In the genomic region with DNA sequence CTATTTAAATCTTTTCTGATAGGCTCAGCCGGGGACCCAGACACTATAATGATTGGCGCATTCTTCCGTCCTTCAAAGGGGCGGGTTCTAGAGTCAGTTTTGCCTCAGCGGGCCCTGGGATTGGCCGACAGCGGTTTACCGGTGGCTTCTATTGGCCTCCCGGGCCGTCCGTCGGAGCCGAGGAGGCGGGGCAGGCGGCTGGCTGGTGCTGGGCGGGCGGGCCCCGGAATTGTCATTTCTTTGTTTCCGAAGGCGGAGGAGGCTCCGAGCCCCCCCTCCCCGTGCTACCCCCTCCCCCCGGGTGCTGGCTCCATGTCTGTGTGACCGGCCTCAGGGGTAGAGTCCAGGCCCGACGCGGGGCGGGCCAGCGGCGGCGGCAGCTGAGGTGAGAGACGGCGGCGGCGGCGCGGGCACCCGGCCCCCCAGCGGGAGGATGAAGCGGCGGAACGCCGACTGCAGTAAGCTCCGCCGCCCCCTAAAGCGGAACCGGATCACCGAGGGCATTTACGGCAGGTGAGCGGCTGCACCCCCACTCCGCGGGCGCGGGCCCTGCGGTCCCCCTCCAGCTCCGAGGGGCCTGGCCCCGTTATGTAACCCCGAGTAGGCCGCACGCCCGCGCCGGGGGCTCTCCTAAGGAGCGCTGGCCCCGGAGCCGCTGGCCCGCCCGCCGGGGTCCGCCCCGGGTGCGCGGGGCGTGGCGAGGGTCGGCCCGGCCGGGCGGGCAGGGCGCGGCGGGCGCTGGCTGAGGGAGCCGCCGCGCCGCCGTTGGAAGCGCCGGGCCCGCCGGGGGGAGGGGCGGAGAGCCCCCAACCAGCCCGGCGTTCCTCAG, we compare ENCODE assay signal across 8 cellular contexts. TPM values are rescaled to one million over a fixed set of nuclear protein-coding genes. Genes with fewer than 3 reads are reported as not detected.
DNase-seq lines count a peak whose midpoint lies in the region; ATAC-seq and TF ChIP-seq lines count a peak whose summit lies in the region.

A gene with protein sequence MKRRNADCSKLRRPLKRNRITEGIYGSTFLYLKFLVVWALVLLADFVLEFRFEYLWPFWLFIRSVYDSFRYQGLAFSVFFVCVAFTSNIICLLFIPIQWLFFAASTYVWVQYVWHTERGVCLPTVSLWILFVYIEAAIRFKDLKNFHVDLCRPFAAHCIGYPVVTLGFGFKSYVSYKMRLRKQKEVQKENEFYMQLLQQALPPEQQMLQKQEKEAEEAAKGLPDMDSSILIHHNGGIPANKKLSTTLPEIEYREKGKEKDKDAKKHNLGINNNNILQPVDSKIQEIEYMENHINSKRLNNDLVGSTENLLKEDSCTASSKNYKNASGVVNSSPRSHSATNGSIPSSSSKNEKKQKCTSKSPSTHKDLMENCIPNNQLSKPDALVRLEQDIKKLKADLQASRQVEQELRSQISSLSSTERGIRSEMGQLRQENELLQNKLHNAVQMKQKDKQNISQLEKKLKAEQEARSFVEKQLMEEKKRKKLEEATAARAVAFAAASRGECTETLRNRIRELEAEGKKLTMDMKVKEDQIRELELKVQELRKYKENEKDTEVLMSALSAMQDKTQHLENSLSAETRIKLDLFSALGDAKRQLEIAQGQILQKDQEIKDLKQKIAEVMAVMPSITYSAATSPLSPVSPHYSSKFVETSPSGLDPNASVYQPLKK (plus strand): TSS at position 232 of the 829 bp plus-strand sequence. CDS start 202 bp downstream, at position 434.

- peak within 1 kb of the TSS; percentile 5 for H2AK5ac ChIP-seq in neuronal stem cell (ENCODE audit: low read depth, low read length)

- peak; percentile 77 for ATAC-seq in HG02588 (IDR thresholded peaks at IDR 0.05; ENCODE audit: unreplicated experiment)
- peak; percentile 96 for ATAC-seq in SK-N-SH treated with all-trans-retinoic acid at 6 μM for 48 hours
- ATAC-seq in gastroesophageal sphincter: peak; percentile 97

- peak within 1 kb of the TSS; percentile 92 to 99 (median 95) for H3K27ac ChIP-seq in gastroesophageal sphincter
- H3K27ac ChIP-seq in neuronal stem cell (replicated peaks; ENCODE audit: low read length): no peak within 1 kb of the TSS
- H3K27ac ChIP-seq in subcutaneous abdominal adipose tissue (ENCODE audit: low read depth, low read length): peak within 1 kb of the TSS; percentile 98

- peaks cover 3% of the 10 kb centered on the region for H3K79me1 ChIP-seq in neuronal stem cell (ENCODE audit: low read depth, low read length)

- WGBS in gastroesophageal sphincter (ENCODE audit: low coverage in 1 of 2), 2 donors: 0% methylated on average over 4 of the region's 95 CpGs; no CpG with 5 or more reads in 1 of the 2 donors
- WGBS in neuronal stem cell (ENCODE audit: extremely low coverage in 2 of 2, insufficient read length in 2 of 2, insufficient replicate concordance in 1 of 2), 2 donors: no CpG with 5 or more reads among the region's 95 CpGs

- H3K18ac ChIP-seq in neuronal stem cell (ENCODE audit: low read length): peak within 1 kb of the TSS; percentile 93

- no peak within 1 kb of the TSS for H3K23ac ChIP-seq in neuronal stem cell (ENCODE audit: low read depth, low read length, poor library complexity)

- H3K9me3 ChIP-seq in gastroesophageal sphincter (no peaks in the 10 kb centered on the region), neuronal stem cell (replicated peaks in 1 of 2; ENCODE audit: control insufficient read depth in 2 of 2, insufficient read depth in 1 of 2, low read depth in 1 of 2, low read length in 2 of 2) (no peaks in the 10 kb centered on the region), subcutaneous abdominal adipose tissue (ENCODE audit: control insufficient read depth in 5 of 5, low read length in 5 of 5) (no peaks in the 10 kb centered on the region)

- no peak within 1 kb of the TSS for H2BK12ac ChIP-seq in neuronal stem cell (ENCODE audit: low read length)

- peak in 3 of 4 experiments; percentile 14 to 37 (median 17) for TF ChIP-seq CTCF in gastroesophageal sphincter (IDR thresholded peaks at IDR 0.05)

- no peaks in the 10 kb centered on the region for H3K36me3 ChIP-seq in gastroesophageal sphincter
- H3K36me3 ChIP-seq in neuronal stem cell (replicated peaks in 1 of 2; ENCODE audit: control insufficient read depth in 2 of 2, insufficient read depth in 2 of 2, low read length in 2 of 2): no peaks in the 10 kb centered on the region
- no peaks in the 10 kb centered on the region for H3K36me3 ChIP-seq in subcutaneous abdominal adipose tissue (ENCODE audit: control insufficient read depth in 5 of 5, insufficient read depth in 5 of 5, low read length in 5 of 5)

- no peak for TF ChIP-seq EP300 in gastroesophageal sphincter (IDR thresholded peaks at IDR 0.05)

- H3K4me3 ChIP-seq in gastroesophageal sphincter (peak within 1 kb of the TSS; percentile 84 to 90), neuronal stem cell (ENCODE audit: low read length in 2 of 2) (peak within 1 kb of the TSS; percentile 67 to 96), subcutaneous abdominal adipose tissue (ENCODE audit: low read depth in 1 of 5, low read length in 5 of 5) (peak within 1 kb of the TSS; percentile 71 to 90 (median 86))

- no peak within 1 kb of the TSS for H2BK15ac ChIP-seq in neuronal stem cell (ENCODE audit: low read length)

- peak within 1 kb of the TSS; percentile 12 for H3K14ac ChIP-seq in neuronal stem cell (ENCODE audit: low read length)

- peak within 1 kb of the TSS; percentile 95 for H2AFZ ChIP-seq in neuronal stem cell (ENCODE audit: low read length)

- H3K4me2 ChIP-seq in neuronal stem cell (ENCODE audit: insufficient read depth, low read length, poor library complexity, severe bottlenecking): peak within 1 kb of the TSS; percentile 78

- peak within 1 kb of the TSS; percentile 15 for H2BK5ac ChIP-seq in neuronal stem cell (ENCODE audit: low read length)

- peak within 1 kb of the TSS; percentile 75 for H3K9ac ChIP-seq in neuronal stem cell (ENCODE audit: low read depth, low read length, poor library complexity)
- H3K9ac ChIP-seq in subcutaneous abdominal adipose tissue (ENCODE audit: low read length in 5 of 5): peak within 1 kb of the TSS; percentile 68 to 89 (median 87)

- H3K27me3 ChIP-seq in gastroesophageal sphincter (no peaks in the 10 kb centered on the region), neuronal stem cell (ENCODE audit: control insufficient read depth in 3 of 3, insufficient read depth in 3 of 3, low read depth in 1 of 3, low read length in 3 of 3) (no peaks in the 10 kb centered on the region), subcutaneous abdominal adipose tissue (ENCODE audit: control insufficient read depth in 5 of 5, insufficient read depth in 4 of 5, low read length in 5 of 5) (no peaks in the 10 kb centered on the region)

- no peak within 1 kb of the TSS for H3K4ac ChIP-seq in neuronal stem cell (ENCODE audit: low read length)

- no peak within 1 kb of the TSS for H2BK120ac ChIP-seq in neuronal stem cell (ENCODE audit: low read depth, low read length)

- peaks cover 10 to 50% (median 16%) of the 10 kb centered on the region in 3 donors for H3K4me1 ChIP-seq in gastroesophageal sphincter
- no peaks in the 10 kb centered on the region for H3K4me1 ChIP-seq in neuronal stem cell (ENCODE audit: control insufficient read depth in 2 of 2, insufficient read depth in 1 of 2, low read depth in 1 of 2, low read length in 2 of 2)
- H3K4me1 ChIP-seq in subcutaneous abdominal adipose tissue (ENCODE audit: control insufficient read depth in 5 of 5, insufficient read depth in 5 of 5, low read length in 5 of 5): peaks cover 6 to 49% (median 45%) of the 10 kb centered on the region in 5 donors

- peak; percentile 34 to 39 for TF ChIP-seq POLR2A in gastroesophageal sphincter (IDR thresholded peaks at IDR 0.05)

- DNase-seq in GM03348 (ENCODE audit: low spot score) (peak; percentile 99), NCI-H1092 (lab: John Stamatoyannopoulos, UW) (peak; percentile 98), neuronal stem cell (ENCODE audit: low spot score) (peak; percentile 97)
- peak; percentile 97 for DNase-seq in activated naive CD4-positive, alpha-beta T cell treated with anti-CD3 and anti-CD28 coated beads, Interleukin-2, amount 50 U/mL, for 16 hours

- no peak within 1 kb of the TSS for H4K91ac ChIP-seq in neuronal stem cell (ENCODE audit: low read depth, low read length, poor library complexity)

- H4K8ac ChIP-seq in neuronal stem cell (ENCODE audit: low read depth, low read length): no peak within 1 kb of the TSS

TF ChIP-seq in SK-N-SH treated with all-trans-retinoic acid at 6 μM for 48 hours, 23 proteins besides CTCF, POLR2A, EP300 and RAD21 (continues in another document):
- no peak for TF ChIP-seq ESRRG (CRISPR knock-in tag; IDR thresholded peaks at IDR 0.05)
- TF ChIP-seq, protein P1, sequence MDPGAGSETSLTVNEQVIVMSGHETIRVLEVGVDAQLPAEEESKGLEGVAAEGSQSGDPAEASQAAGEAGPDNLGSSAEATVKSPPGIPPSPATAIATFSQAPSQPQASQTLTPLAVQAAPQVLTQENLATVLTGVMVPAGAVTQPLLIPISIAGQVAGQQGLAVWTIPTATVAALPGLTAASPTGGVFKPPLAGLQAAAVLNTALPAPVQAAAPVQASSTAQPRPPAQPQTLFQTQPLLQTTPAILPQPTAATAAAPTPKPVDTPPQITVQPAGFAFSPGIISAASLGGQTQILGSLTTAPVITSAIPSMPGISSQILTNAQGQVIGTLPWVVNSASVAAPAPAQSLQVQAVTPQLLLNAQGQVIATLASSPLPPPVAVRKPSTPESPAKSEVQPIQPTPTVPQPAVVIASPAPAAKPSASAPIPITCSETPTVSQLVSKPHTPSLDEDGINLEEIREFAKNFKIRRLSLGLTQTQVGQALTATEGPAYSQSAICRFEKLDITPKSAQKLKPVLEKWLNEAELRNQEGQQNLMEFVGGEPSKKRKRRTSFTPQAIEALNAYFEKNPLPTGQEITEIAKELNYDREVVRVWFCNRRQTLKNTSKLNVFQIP (CRISPR knock-in tag; IDR thresholded peaks at IDR 0.05; ENCODE audit: borderline replicate concordance, low read depth): no peak

RNA-seq across cellular contexts. Expression of the gene that starts here (rescaled TPM):
- total RNA-seq in gastroesophageal sphincter: 10 to 100 TPM; 15.5 to 24.5 (median 19.0) TPM
- polyA plus RNA-seq in neuronal stem cell (2013, experiment 1 of 2): 14.5 TPM
- 16.1 TPM for polyA plus RNA-seq in neuronal stem cell (2013, experiment 2 of 2)
